15 cellular contexts compared by ENCODE assay signal in genomic region chr11:104033134-104033533, GRCh38. TPM values are rescaled to one million over a fixed set of nuclear protein-coding genes. Genes with fewer than 3 reads are reported as not detected.
A peak's percentile ranks its signal among the peaks of the same experiment; 100 is the strongest.
DNase-seq lines count a peak whose midpoint lies in the region; ATAC-seq, FAIRE-seq and TF ChIP-seq lines count a peak whose summit lies in the region.
"Had no signal": no experiment of that assay in that cellular context is flagged by ENCODE, and none has a peak within 500 bp of the region (broad histone marks: within the 10 kb centered on the region; RNA-seq: fewer than 3 reads in every experiment).

No MANE protein-coding gene starts in this region.

- H3K4me1 ChIP-seq in astrocyte (ENCODE audit: insufficient read depth, low read length) (peaks cover 5% of the 10 kb centered on the region), left ventricle myocardium inferior (peaks cover 14% of the 10 kb centered on the region), mesendoderm (ENCODE audit: control insufficient read depth, low read depth, low read length) (no peaks in the 10 kb centered on the region)

- H3K4me3 ChIP-seq in astrocyte (ENCODE audit: insufficient read depth, low read depth, low read length) (no peak overlapping the region), left ventricle myocardium inferior (no peak overlapping the region), mesendoderm (ENCODE audit: low read length) (no peak overlapping the region)

- H3K23ac ChIP-seq in mesendoderm (ENCODE audit: low read length), result no peak overlapping the region

- no peaks in the 10 kb centered on the region for H3K79me1 ChIP-seq in mesendoderm (ENCODE audit: low read length)

- H3K9me3 ChIP-seq in astrocyte (ENCODE audit: insufficient read depth, low read depth, low read length) (no peaks in the 10 kb centered on the region), left ventricle myocardium inferior (replicated peaks) (peaks cover 10% of the 10 kb centered on the region)
- no peaks in the 10 kb centered on the region for H3K9me3 ChIP-seq in CD4-positive, alpha-beta T cell (ENCODE audit: control insufficient read depth, low read length)

- intact Hi-C loops in left ventricle myocardium inferior (cut with micrococcal nuclease), result no loop called here
- intact Hi-C loops in CD4-positive, alpha-beta T cell (cut with DNase I, micrococcal nuclease), result no loop called here

- peak overlapping the region; percentile 2 for H3K4me2 ChIP-seq in astrocyte (ENCODE audit: low read length)
- no peak overlapping the region for H3K4me2 ChIP-seq in mesendoderm (ENCODE audit: low read length)

- H3K9me3 Mint-ChIP-seq in HFFc6, result no peaks in the 10 kb centered on the region; the same call in 1 of the 2 replicates
- no peaks in the 10 kb centered on the region for H3K9me3 Mint-ChIP-seq in astrocyte (ENCODE audit: unreplicated experiment)
- H3K9me3 Mint-ChIP-seq in CD4-positive, alpha-beta T cell, result peaks cover 3% of the 10 kb centered on the region

- H2BK15ac ChIP-seq in mesendoderm (replicated peaks; ENCODE audit: low read depth), result no peak overlapping the region

- no peak overlapping the region for H2BK5ac ChIP-seq in mesendoderm (ENCODE audit: low read length)

- CTCF ChIA-PET in CD4-positive, alpha-beta T cell (lab: Charles Lee), result no interaction called here

- H3K27me3 Mint-ChIP-seq in HFFc6 (ENCODE audit: insufficient read depth) (no peaks in the 10 kb centered on the region), astrocyte (ENCODE audit: low read depth, unreplicated experiment) (no peaks in the 10 kb centered on the region)
- H3K27me3 Mint-ChIP-seq in CD4-positive, alpha-beta T cell, result no peaks in the 10 kb centered on the region

- TF ChIP-seq CTCF in HFFc6 (IDR thresholded peaks at IDR 0.05) (no peak), astrocyte (IDR thresholded peaks at IDR 0.05; ENCODE audit: insufficient read depth, low read depth, low read length) (no peak), left ventricle myocardium inferior (IDR thresholded peaks at IDR 0.05; ENCODE audit: borderline replicate concordance) (no peak)
- TF ChIP-seq CTCF in CD4-positive, alpha-beta T cell (IDR thresholded peaks at IDR 0.05), result no peak

- H4K8ac ChIP-seq in mesendoderm (ENCODE audit: low read depth, low read length), result no peak overlapping the region

- H2BK120ac ChIP-seq in mesendoderm (ENCODE audit: low read depth, low read length), result no peak overlapping the region

- H3K56ac ChIP-seq in mesendoderm (ENCODE audit: low read length), result no peak overlapping the region

- peak; percentile 63 for DNase-seq in A172 (ENCODE audit: low spot score)
- DNase-seq in HFFc6, result peak; percentile 60
- DNase-seq in astrocyte (ENCODE audit: low read depth), result peak; percentile 76
- DNase-seq in left ventricle myocardium inferior, result no peak
- DNase-seq in central memory CD4-positive, alpha-beta T cell, result no peak
- DNase-seq in mesendoderm, result no peak
- no peak for DNase-seq in mesenteric fat pad (ENCODE audit: low spot score)
- DNase-seq in CD4-positive, alpha-beta T cell, result no peak
- DNase-seq: activated T-cell treated with anti-CD3 and anti-CD28 coated beads, Interleukin-2, amount 50 U/mL, for 48 hours; AML-193; NCI-H187 treated with DMSO at 0.1 percent for 48 hours; stimulated activated CD4-positive, alpha-beta T cell treated with anti-CD3 and anti-CD28 coated beads, Interleukin-4, amount 100 ng/mL, for 4 hours; substantia nigra; WERI-Rb-1 had no signal

- H3K36me3 ChIP-seq in astrocyte (ENCODE audit: insufficient read depth, low read length), result no peaks in the 10 kb centered on the region
- no peaks in the 10 kb centered on the region for H3K36me3 ChIP-seq in left ventricle myocardium inferior
- H3K36me3 ChIP-seq in mesendoderm (ENCODE audit: control insufficient read depth, insufficient read depth, low read length), result no peaks in the 10 kb centered on the region
- H3K36me3 ChIP-seq: WERI-Rb-1 had no signal

- H3K4me3 Mint-ChIP-seq in HFFc6 (peak overlapping the region; percentile 16; the same call in 1 of the 2 replicates), astrocyte (ENCODE audit: unreplicated experiment) (no peak overlapping the region)
- H3K4me3 Mint-ChIP-seq in CD4-positive, alpha-beta T cell, result no peak overlapping the region

- no peak overlapping the region for H4K5ac ChIP-seq in mesendoderm (ENCODE audit: low read length)

- no peak for ATAC-seq in CD4-positive, alpha-beta T cell (ENCODE audit: poor library complexity)

- H3K27me3 ChIP-seq in astrocyte (ENCODE audit: insufficient read depth, low read length), result no peaks in the 10 kb centered on the region
- H3K27me3 ChIP-seq in left ventricle myocardium inferior (ENCODE audit: low read depth), result no peaks in the 10 kb centered on the region
- no peaks in the 10 kb centered on the region for H3K27me3 ChIP-seq in mesendoderm (ENCODE audit: insufficient read depth, low read length, poor library complexity)
- no peaks in the 10 kb centered on the region for H3K27me3 ChIP-seq in CD4-positive, alpha-beta T cell (ENCODE audit: control insufficient read depth, insufficient read depth, low read length)

- H2AK5ac ChIP-seq in mesendoderm (ENCODE audit: low read length), result no peak overlapping the region

- peak; percentile 62 for FAIRE-seq in astrocyte (lab: Jason Lieb, UNC)
- FAIRE-seq: colon had no signal

- no peak overlapping the region for H3K27ac Mint-ChIP-seq in HFFc6
- H3K27ac Mint-ChIP-seq in astrocyte (ENCODE audit: unreplicated experiment), result no peak overlapping the region
- H3K27ac Mint-ChIP-seq in CD4-positive, alpha-beta T cell, result no peak overlapping the region

- POLR2A ChIA-PET in CD4-positive, alpha-beta T cell (lab: Charles Lee), result no interaction called here

- H3K4me1 Mint-ChIP-seq in HFFc6 (ENCODE audit: low read depth), result peaks cover 15% of the 10 kb centered on the region
- H3K4me1 Mint-ChIP-seq in astrocyte (ENCODE audit: low read depth, unreplicated experiment), result peaks cover 6% of the 10 kb centered on the region
- H3K4me1 Mint-ChIP-seq in CD4-positive, alpha-beta T cell (ENCODE audit: low read depth), result no peaks in the 10 kb centered on the region

- H2AFZ ChIP-seq in astrocyte (ENCODE audit: low read depth, low read length), result no peak overlapping the region

- no peak overlapping the region for H3K18ac ChIP-seq in mesendoderm (ENCODE audit: low read length)

- H3K79me2 ChIP-seq in astrocyte (ENCODE audit: insufficient read depth, low read length) (no peaks in the 10 kb centered on the region), mesendoderm (ENCODE audit: control insufficient read depth, insufficient read depth, low read length) (no peaks in the 10 kb centered on the region)

- H3K4ac ChIP-seq in mesendoderm (ENCODE audit: low read depth, low read length), result no peak overlapping the region

- H4K20me1 ChIP-seq in astrocyte (ENCODE audit: insufficient read depth, low read length), result no peaks in the 10 kb centered on the region

- H3K36me3 Mint-ChIP-seq in HFFc6 (ENCODE audit: low read depth) (no peaks in the 10 kb centered on the region), astrocyte (ENCODE audit: low read depth, unreplicated experiment) (peaks cover 5% of the 10 kb centered on the region)
- no peaks in the 10 kb centered on the region for H3K36me3 Mint-ChIP-seq in CD4-positive, alpha-beta T cell (ENCODE audit: low read depth)

- H3K27ac ChIP-seq in astrocyte (ENCODE audit: low read depth, low read length), result no peak overlapping the region
- peak overlapping the region; percentile 41 for H3K27ac ChIP-seq in left ventricle myocardium inferior (replicated peaks)
- no peak overlapping the region for H3K27ac ChIP-seq in mesendoderm (ENCODE audit: low read depth, low read length)
- H3K27ac ChIP-seq in CD4-positive, alpha-beta T cell (ENCODE audit: low read depth, low read length), result no peak overlapping the region
- H3K27ac ChIP-seq: WERI-Rb-1 had no signal

- H3K9ac ChIP-seq in astrocyte (ENCODE audit: low read length) (no peak overlapping the region), mesendoderm (ENCODE audit: low read length) (no peak overlapping the region)

RNA-seq across cellular contexts. Expression of gene DDI1, which starts 3.3 kb away (rescaled TPM):
- total RNA-seq in A172 (2014; rRNA removed; shearing (Covaris generic)), result not detected in 2 replicates
- not detected for total RNA-seq in HFFc6 (2021; fragmentation: NEBNext Ultra II Directional; extraction: Animal tissue kit (Norgen Biotek cat#: 25700))
- total RNA-seq in astrocyte, result not detected in 2 replicates
- total RNA-seq in left ventricle myocardium inferior, result not detected
- not detected for polyA plus RNA-seq in mesendoderm (2013, experiment 1 of 2)
- not detected for polyA plus RNA-seq in mesendoderm (2013, experiment 2 of 2)
- not detected for total RNA-seq in mesenteric fat pad
- total RNA-seq in CD4-positive, alpha-beta T cell, result not detected

Comparison
In these comparisons a context has a peak if more than half of its experiments do, and no peak if none do; other contexts are left out.
1. DNase-seq: peak in A172 (single experiment), HFFc6 (single experiment) and astrocyte (single experiment); none in left ventricle myocardium inferior (single experiment), central memory CD4-positive, alpha-beta T cell (single experiment), mesendoderm (single experiment), mesenteric fat pad (single experiment) and CD4-positive, alpha-beta T cell (0 of 10).